Comparison of ENCODE assay signal across 1 cellular context in the genomic region with DNA sequence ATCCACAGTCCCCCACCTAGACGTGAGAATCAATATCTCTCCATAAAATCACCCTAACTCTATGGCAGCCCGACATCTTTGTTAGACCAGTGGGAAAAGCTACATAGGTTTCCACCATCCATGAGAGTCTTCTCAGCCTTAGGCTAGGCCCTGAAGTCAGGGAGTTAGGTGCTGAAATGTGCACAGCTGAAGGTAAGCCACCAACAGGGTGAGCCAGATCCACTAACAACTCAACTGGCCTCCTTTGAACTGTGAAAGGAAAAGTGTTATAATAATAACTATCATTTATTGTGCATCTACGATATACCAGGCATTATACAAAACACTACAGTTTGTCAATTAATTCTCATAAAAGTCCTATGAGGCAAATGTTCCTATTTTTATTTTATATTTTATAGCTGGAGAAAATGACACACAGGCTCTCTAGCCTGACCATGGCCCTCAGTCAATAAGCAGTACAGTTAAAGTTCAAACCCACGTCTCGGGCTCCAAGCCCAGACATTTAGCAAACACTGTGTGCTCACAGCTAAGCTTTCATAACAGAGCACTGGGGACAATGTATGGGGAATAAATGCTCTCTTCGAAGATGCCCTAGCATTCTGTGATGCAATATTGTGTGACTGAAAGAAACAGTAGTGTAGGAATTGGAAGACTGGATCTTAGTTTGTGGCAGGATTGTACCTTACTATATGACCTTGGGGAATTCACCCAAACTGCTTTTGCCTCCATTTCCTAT.
TF ChIP-seq lines count a peak whose summit lies in the region.

No MANE protein-coding gene starts in this region.

TF ChIP-seq in A549, 52 proteins besides CTCF, POLR2A, EP300 and RAD21:
- TF ChIP-seq HES2 (IDR thresholded peaks at IDR 0.05) (no peak), CEBPB (IDR thresholded peaks at IDR 0.05) (peak; percentile 32 to 63; a peak in 3 of 4 replicates), BHLHE40 (IDR thresholded peaks at IDR 0.05; ENCODE audit: low read depth, low read length) (no peak)
